Comparison of ENCODE assay signal across 8 cellular contexts in genomic region chr14:104926619-104927431, GRCh38. TPM values are rescaled to one million over a fixed set of nuclear protein-coding genes. Genes with fewer than 3 reads are reported as not detected.
DNase-seq lines count a peak whose midpoint lies in the region; ATAC-seq and TF ChIP-seq lines count a peak whose summit lies in the region.

No MANE protein-coding gene starts in this region.

- H3K27ac ChIP-seq in endodermal cell (ENCODE audit: low read depth, low read length), result no peak overlapping the region
- H3K27ac ChIP-seq in colonic mucosa, result no peak overlapping the region

- no peaks in the 10 kb centered on the region for H3K4me1 Mint-ChIP-seq in endodermal cell

- H3K27me3 Mint-ChIP-seq in endodermal cell (ENCODE audit: insufficient read depth), result peaks cover 27% of the 10 kb centered on the region

- H3K4me3 ChIP-seq in endodermal cell (ENCODE audit: low read length) (no peak overlapping the region), colonic mucosa (no peak overlapping the region)

- in situ Hi-C loops in GM13977 (cut with MboI; ENCODE audit: low pct_unique_long_range_greater_than_20kb, low sequenced_read_pairs, unreplicated experiment), result no loop called here

- H3K4me1 ChIP-seq in endodermal cell (ENCODE audit: control insufficient read depth, insufficient read depth, low read length) (no peaks in the 10 kb centered on the region), colonic mucosa (no peaks in the 10 kb centered on the region)

- no peaks in the 10 kb centered on the region for H3K36me3 Mint-ChIP-seq in endodermal cell (ENCODE audit: low read depth)

- peak; percentile 80 for ATAC-seq in GM21529 (IDR thresholded peaks at IDR 0.05; ENCODE audit: unreplicated experiment)
- ATAC-seq in HG03558 (IDR thresholded peaks at IDR 0.05; ENCODE audit: extremely low read depth, unreplicated experiment), result peak; percentile 76
- ATAC-seq in sciatic nerve, result no peak

- TF ChIP-seq CTCF in GM13977 (IDR thresholded peaks at IDR 0.05; ENCODE audit: extremely low read depth, insufficient read depth, missing control alignments), result no peak
- peak; percentile 43 for TF ChIP-seq CTCF in endodermal cell (conservative IDR thresholded peaks at IDR 0.05)
- TF ChIP-seq CTCF in colonic mucosa (IDR thresholded peaks at IDR 0.05), result no peak

- H3K9me3 ChIP-seq in endodermal cell (ENCODE audit: control insufficient read depth, low read length) (no peaks in the 10 kb centered on the region), colonic mucosa (no peaks in the 10 kb centered on the region)

- DNase-seq in GM13977 (ENCODE audit: low spot score) (peak; percentile 94), endodermal cell (no peak), colonic mucosa (no peak), DMS53 treated with DMSO at 0.1 percent for 48 hours (lab: John Stamatoyannopoulos, UW; ENCODE audit: unreplicated experiment) (no peak), glomerular visceral epithelial cell (ENCODE audit: extremely low spot score) (no peak), sciatic nerve (ENCODE audit: low spot score) (no peak)

- no peak overlapping the region for H3K27ac Mint-ChIP-seq in endodermal cell

- H3K9ac ChIP-seq in endodermal cell (ENCODE audit: extremely low read depth, low read length, poor library complexity, severe bottlenecking) (no peak overlapping the region), colonic mucosa (ENCODE audit: low read depth in 2 of 2, low read length in 2 of 2) (no peak overlapping the region)

- WGBS in endodermal cell (ENCODE audit: insufficient coverage in 1 of 2, insufficient read length in 1 of 2), 2 experiments, result 93 to 97% methylated on average over 7 to 21 of the region's 21 CpGs

- H3K36me3 ChIP-seq in endodermal cell (ENCODE audit: control insufficient read depth, insufficient read depth, low read length) (no peaks in the 10 kb centered on the region), colonic mucosa (no peaks in the 10 kb centered on the region)

- no peak overlapping the region for H3K4me3 Mint-ChIP-seq in endodermal cell

- intact Hi-C loops in colonic mucosa (cut with DNase I), result no loop called here
- intact Hi-C loops in sciatic nerve (cut with DNase I), result no loop called here

- peaks cover 4% of the 10 kb centered on the region for H3K9me3 Mint-ChIP-seq in endodermal cell

- H3K27me3 ChIP-seq in endodermal cell (ENCODE audit: control insufficient read depth, insufficient read depth, low read length, poor library complexity, severe bottlenecking) (peaks cover 6% of the 10 kb centered on the region), colonic mucosa (peaks cover 11% of the 10 kb centered on the region)

RNA-seq across cellular contexts. Expression of gene PLD4, which starts 2.1 kb away (rescaled TPM):
- total RNA-seq in endodermal cell, result not detected
- 0.04 TPM for polyA plus RNA-seq in endodermal cell (2013, experiment 1 of 2)
- not detected for polyA plus RNA-seq in endodermal cell (2013, experiment 2 of 2)
- total RNA-seq in colonic mucosa, result 1 to 10 TPM in 1 of 2 donors, not detected in 1; 1.2 TPM
- 7.0 TPM for total RNA-seq in sciatic nerve

RNA-seq across cellular contexts. Expression of gene AHNAK2, which starts 51.3 kb away (rescaled TPM):
- total RNA-seq in endodermal cell (1 to 10 TPM in 1 of 2 donors, under 1 TPM in 1; 0.93 to 2.2 TPM), colonic mucosa (10 to 100 TPM in 1 of 2 donors, 1 to 10 TPM in 1; 5.1 to 21.5 TPM), sciatic nerve (77.7 TPM)
- 3.5 TPM for polyA plus RNA-seq in endodermal cell (2013, experiment 1 of 2)
- polyA plus RNA-seq in endodermal cell (2013, experiment 2 of 2), result 3.0 TPM

RNA-seq across cellular contexts. Expression of gene CLBA1, which starts 58.8 kb away (rescaled TPM):
- total RNA-seq in endodermal cell, result 10 to 100 TPM; 11.2 to 12.5 TPM
- 9.8 TPM for polyA plus RNA-seq in endodermal cell (2013, experiment 1 of 2)
- 9.0 TPM for polyA plus RNA-seq in endodermal cell (2013, experiment 2 of 2)
- 1 to 10 TPM; 3.8 TPM for total RNA-seq in colonic mucosa
- 6.1 TPM for total RNA-seq in sciatic nerve
